In genomic region chr20:31628057-31628456, GRCh38 we compare ENCODE assay signal across 8 cellular contexts. TPM values are rescaled to one million over a fixed set of nuclear protein-coding genes. Genes with fewer than 3 reads are reported as not detected.
"Had no signal": no experiment of that assay in that cellular context is flagged by ENCODE, and none has a peak within 500 bp of the region (broad histone marks: within the 10 kb centered on the region; RNA-seq: fewer than 3 reads in every experiment).

No MANE protein-coding gene starts in this region.

RNA-seq across cellular contexts. Expression of gene COX4I2, which starts 9.7 kb away (rescaled TPM):
- total RNA-seq: OCI-LY7, PC-3, PC-9, RPMI7951, SJCRH30, SJSA1, SK-MEL-5, T-cell had no signal
